8 cellular contexts compared by ENCODE assay signal in genomic region chr9:85522459-85523092, GRCh38.
DNase-seq lines count a peak whose midpoint lies in the region; ATAC-seq and TF ChIP-seq lines count a peak whose summit lies in the region.

No MANE protein-coding gene starts in this region.

- peak overlapping the region; percentile 90 for H3K4me2 ChIP-seq in mammary epithelial cell (ENCODE audit: insufficient read depth, low read depth, low read length)

- CTCF ChIA-PET in mammary epithelial cell (lab: Charles Lee; ENCODE audit: low non-redundant PET): no interaction called here

- BruUV-seq in mammary epithelial cell (replicated peaks; lab: Mats Ljungman, UMichigan): no TSS peak

- H3K36me3 ChIP-seq in mammary epithelial cell (ENCODE audit: insufficient read depth, low read length): no peaks in the 10 kb centered on the region

- dilution Hi-C loops in mammary epithelial cell (cut with HindIII; ENCODE audit: low sequenced_read_pairs): no loop called here

- DNase-seq in DMS79 treated with DMSO at 0.1 percent for 48 hours (lab: John Stamatoyannopoulos, UW): peak; percentile 13
- no peak for DNase-seq in DMS79 (lab: John Stamatoyannopoulos, UW)
- DNase-seq in NCI-H2227 (lab: John Stamatoyannopoulos, UW; ENCODE audit: unreplicated experiment): peak; percentile 67
- peak; percentile 31 for DNase-seq in mammary epithelial cell
- peak; percentile 57 for DNase-seq in inferior parietal cortex (ENCODE audit: extremely low spot score)
- peak; percentile 19 to 38 for DNase-seq in stimulated activated CD4-positive, alpha-beta T cell treated with anti-CD3 and anti-CD28 coated beads, Interleukin-2, amount 100 ng/mL, for 48 hours

- H3K79me2 ChIP-seq in mammary epithelial cell (ENCODE audit: insufficient read depth, low read length): no peaks in the 10 kb centered on the region

- H3K9me3 ChIP-seq in mammary epithelial cell (replicated peaks; ENCODE audit: insufficient read depth, low read length): no peaks in the 10 kb centered on the region

- in situ Hi-C loops in mammary epithelial cell (cut with MboI; ENCODE audit: low sequenced_read_pairs in 2 of 2): loop anchor here in 1 of 2 donors (25.0 kb wide), 1 partner anchor 90 kb away; no protein-coding TSS in a partner anchor

- peaks cover 7% of the 10 kb centered on the region for H3K4me1 ChIP-seq in mammary epithelial cell (ENCODE audit: insufficient read depth, low read length)

- H3K9ac ChIP-seq in mammary epithelial cell (ENCODE audit: insufficient read depth, low read length): no peak overlapping the region

- peak overlapping the region; percentile 91 for H2AFZ ChIP-seq in mammary epithelial cell (ENCODE audit: low read depth, low read length)

- intact Hi-C loops in mammary epithelial cell (cut with micrococcal nuclease): no loop called here

- H3K27me3 ChIP-seq in mammary epithelial cell (ENCODE audit: insufficient read depth, low read length): peaks cover 12% of the 10 kb centered on the region

- TF ChIP-seq CTCF in mammary epithelial cell (conservative IDR thresholded peaks at IDR 0.05 in 1 of 2, IDR thresholded peaks at IDR 0.05 in 1 of 2; ENCODE audit: extremely low read depth in 1 of 2, insufficient read depth in 1 of 2, low read depth in 1 of 2, low read length in 2 of 2): no peak

- H3K27ac ChIP-seq in mammary epithelial cell (ENCODE audit: insufficient read depth, low read depth, low read length): no peak overlapping the region

- 2% methylated on average over 11 of the region's 55 CpGs for WGBS in mammary epithelial cell (ENCODE audit: low coverage, missing lambda C conversion rate)

- H4K20me1 ChIP-seq in mammary epithelial cell (ENCODE audit: insufficient read depth, low read length): no peaks in the 10 kb centered on the region

- peak overlapping the region; percentile 36 to 45 (median 43) for H3K4me3 ChIP-seq in mammary epithelial cell (replicated peaks in 1 of 3; ENCODE audit: insufficient read depth in 1 of 3, low read depth in 2 of 3, low read length in 3 of 3)

- ATAC-seq in HG03108 (IDR thresholded peaks at IDR 0.05; ENCODE audit: unreplicated experiment) (no peak), HG03039 (IDR thresholded peaks at IDR 0.05; ENCODE audit: unreplicated experiment) (no peak)
